Comparison of ENCODE assay signal across 9 cellular contexts in genomic region chr14:85531141-85531593, GRCh38. TPM values are rescaled to one million over a fixed set of nuclear protein-coding genes. Genes with fewer than 3 reads are reported as not detected.
A peak's percentile ranks its signal among the peaks of the same experiment; 100 is the strongest.
DNase-seq lines count a peak whose midpoint lies in the region; ATAC-seq and TF ChIP-seq lines count a peak whose summit lies in the region.
"Had no signal": no experiment of that assay in that cellular context is flagged by ENCODE, and none has a peak within 500 bp of the region (broad histone marks: within the 10 kb centered on the region; RNA-seq: fewer than 3 reads in every experiment).

No MANE protein-coding gene starts in this region.

- H3K27me3 Mint-ChIP-seq in WTC11 (ENCODE audit: low read depth) = peaks cover 82% of the 10 kb centered on the region
- peaks cover 4% of the 10 kb centered on the region for H3K27me3 Mint-ChIP-seq in progenitor cell of endocrine pancreas

- H3K27ac Mint-ChIP-seq in WTC11 = no peak overlapping the region
- peak overlapping the region; percentile 90 for H3K27ac Mint-ChIP-seq in progenitor cell of endocrine pancreas

- H3K9me3 Mint-ChIP-seq in WTC11 = no peaks in the 10 kb centered on the region
- H3K9me3 Mint-ChIP-seq in progenitor cell of endocrine pancreas (ENCODE audit: low read depth) = no peaks in the 10 kb centered on the region

- CTCF ChIA-PET in WTC11 (lab: Charles Lee) = interaction anchor here (1.0 kb wide), 1 partner anchor 81 kb away, joined by 3 read pairs; no protein-coding TSS in a partner anchor

- intact Hi-C loops in left cardiac atrium (cut with DNase I) = no loop called here

- peaks cover 60% of the 10 kb centered on the region for H3K4me1 Mint-ChIP-seq in WTC11
- H3K4me1 Mint-ChIP-seq in progenitor cell of endocrine pancreas (ENCODE audit: low read depth) = peaks cover 36% of the 10 kb centered on the region

- ATAC-seq in WTC11 = peak; percentile 2
- peak; percentile 4 to 25 for ATAC-seq in left cardiac atrium

- H3K36me3 Mint-ChIP-seq in WTC11 (no peaks in the 10 kb centered on the region), progenitor cell of endocrine pancreas (ENCODE audit: insufficient read depth) (peaks cover 13% of the 10 kb centered on the region)

- H3K4me3 Mint-ChIP-seq in WTC11 (peak overlapping the region; percentile 91), progenitor cell of endocrine pancreas (ENCODE audit: low read depth) (peak overlapping the region; percentile 86)

- in situ Hi-C loops in GM13976 (cut with MboI; ENCODE audit: low sequenced_read_pairs, unreplicated experiment) = no loop called here

- DNase-seq in GM13976 (ENCODE audit: low spot score) (peak; percentile 23), WTC11 (ENCODE audit: low spot score) (peak; percentile 62), left cardiac atrium (peak; percentile 69), progenitor cell of endocrine pancreas (ENCODE audit: low spot score, unreplicated experiment) (peak; percentile 27), COLO829 (ENCODE audit: low spot score) (no peak), cortex of kidney (lab: John Stamatoyannopoulos, UW) (no peak), NCI-H146 treated with DMSO at 0.1 percent for 48 hours (lab: John Stamatoyannopoulos, UW; ENCODE audit: unreplicated experiment) (no peak)
- no peak for DNase-seq in NK-92 treated with Interleukin-12 subunit alpha and Interleukin-12 subunit beta, amount 100 ng/mL, for 24 hours (lab: John Stamatoyannopoulos, UW)

- POLR2A ChIA-PET in WTC11 (lab: Charles Lee) = interaction anchor here (0.8 to 0.9 kb wide), 2 partner anchors 45 to 46 kb away, joined by 3 read pairs; no protein-coding TSS in a partner anchor

- TF ChIP-seq CTCF in GM13976 (IDR thresholded peaks at IDR 0.05; ENCODE audit: borderline replicate concordance, control extremely low read depth, extremely low read depth, insufficient read depth, missing control alignments) (no peak), WTC11 (IDR thresholded peaks at IDR 0.05) (no peak), progenitor cell of endocrine pancreas (IDR thresholded peaks at IDR 0.05; ENCODE audit: unreplicated experiment) (no peak)

TF ChIP-seq in WTC11, 78 proteins besides CTCF, POLR2A, EP300 and RAD21:
- TF ChIP-seq FOXP1 (CRISPR knock-in tag; IDR thresholded peaks at IDR 0.05; ENCODE audit: borderline replicate concordance) (0 out of 2 replicates have a peak, but pooled peaks have one; percentile 8), NR3C1 (CRISPR knock-in tag; conservative IDR thresholded peaks at IDR 0.05; ENCODE audit: low read depth) (no peak), ZNF138 (CRISPR knock-in tag; conservative IDR thresholded peaks at IDR 0.05) (no peak), SP1 (CRISPR knock-in tag; conservative IDR thresholded peaks at IDR 0.05) (0 out of 2 replicates have a peak, but pooled peaks have one; percentile 28), PRDM15 (CRISPR knock-in tag; IDR thresholded peaks at IDR 0.05) (peak; percentile 72), NFYB (CRISPR knock-in tag; conservative IDR thresholded peaks at IDR 0.05; ENCODE audit: low read depth) (no peak), KAT7 (CRISPR knock-in tag; IDR thresholded peaks at IDR 0.05; ENCODE audit: borderline replicate concordance) (peak; percentile 54; the same call in 1 of the 2 replicates), ESRRA (CRISPR knock-in tag; IDR thresholded peaks at IDR 0.05; ENCODE audit: borderline replicate concordance) (0 out of 2 replicates have a peak, but pooled peaks have one; percentile 35)
- TF ChIP-seq, protein P1, sequence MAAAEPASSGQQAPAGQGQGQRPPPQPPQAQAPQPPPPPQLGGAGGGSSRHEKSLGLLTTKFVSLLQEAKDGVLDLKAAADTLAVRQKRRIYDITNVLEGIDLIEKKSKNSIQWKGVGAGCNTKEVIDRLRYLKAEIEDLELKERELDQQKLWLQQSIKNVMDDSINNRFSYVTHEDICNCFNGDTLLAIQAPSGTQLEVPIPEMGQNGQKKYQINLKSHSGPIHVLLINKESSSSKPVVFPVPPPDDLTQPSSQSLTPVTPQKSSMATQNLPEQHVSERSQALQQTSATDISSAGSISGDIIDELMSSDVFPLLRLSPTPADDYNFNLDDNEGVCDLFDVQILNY (CRISPR knock-in tag; IDR thresholded peaks at IDR 0.05) = no peak
- TF ChIP-seq, protein P2, sequence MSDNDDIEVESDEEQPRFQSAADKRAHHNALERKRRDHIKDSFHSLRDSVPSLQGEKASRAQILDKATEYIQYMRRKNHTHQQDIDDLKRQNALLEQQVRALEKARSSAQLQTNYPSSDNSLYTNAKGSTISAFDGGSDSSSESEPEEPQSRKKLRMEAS (CRISPR knock-in tag; IDR thresholded peaks at IDR 0.05) = no peak

RNA-seq across cellular contexts. Expression of gene FLRT2, which starts 1.2 kb away (rescaled TPM):
- total RNA-seq in WTC11 (2021) (8.0 to 13.2 TPM (median 9.4 TPM) in 3 replicates), left cardiac atrium (10 to 100 TPM in 1 of 2 donors, 1 to 10 TPM in 1; 8.9 to 20.5 TPM), progenitor cell of endocrine pancreas (312 and 318 TPM in 2 replicates)
- total RNA-seq: T-helper 1 cell treated with Interleukin-12 subunit alpha and Interleukin-12 subunit beta and Interleukin-4 antibody, amounts not matched to agents 30 ng/mL and 1 ng/mL, for 36 hours had no signal

Comparison
In these comparisons a context has a peak if more than half of its experiments do, and no peak if none do; other contexts are left out.
1. DNase-seq: peak in GM13976 (single experiment), WTC11 (single experiment), left cardiac atrium (single experiment) and progenitor cell of endocrine pancreas (single experiment); none in NK-92 treated with Interleukin-12 subunit alpha and Interleukin-12 subunit beta, amount 100 ng/mL, for 24 hours (single experiment), COLO829 (single experiment), cortex of kidney (single experiment) and NCI-H146 treated with DMSO at 0.1 percent for 48 hours (single experiment).
2. RNA of gene FLRT2, which starts 1.2 kb away (total RNA-seq): 312 to 318 TPM in progenitor cell of endocrine pancreas; 8.9 to 20.5 TPM in left cardiac atrium and 8.0 to 13.2 TPM in WTC11; every median in the first group is over 10 times any median in the second.